In genomic region chrX:88982933-88983332, GRCh38 we compare ENCODE assay signal across 19 cellular contexts.
DNase-seq lines count a peak whose midpoint lies in the region; ATAC-seq and TF ChIP-seq lines count a peak whose summit lies in the region.
"Had no signal": no experiment of that assay in that cellular context is flagged by ENCODE, and none has a peak within 500 bp of the region (broad histone marks: within the 10 kb centered on the region; RNA-seq: fewer than 3 reads in every experiment).

No MANE protein-coding gene starts in this region.

- H3K4me1 Mint-ChIP-seq in WTC11 = peaks cover 40% of the 10 kb centered on the region
- H3K4me1 Mint-ChIP-seq in T-cell = no peaks in the 10 kb centered on the region
- H3K4me1 Mint-ChIP-seq: CD14-positive monocyte had no signal

- no peaks in the 10 kb centered on the region for H3K9me3 ChIP-seq in HUES48 (ENCODE audit: control insufficient read depth, insufficient read depth, low read length)
- no peaks in the 10 kb centered on the region for H3K9me3 ChIP-seq in iPS-18a (ENCODE audit: control insufficient read depth, low read depth, low read length)
- H3K9me3 ChIP-seq in upper lobe of right lung = no peaks in the 10 kb centered on the region

- peak overlapping the region; percentile 97 for H3K27ac Mint-ChIP-seq in WTC11
- H3K27ac Mint-ChIP-seq in T-cell = no peak overlapping the region
- H3K27ac Mint-ChIP-seq: CD14-positive monocyte; CD8-positive, alpha-beta T cell; HFFc6 had no signal

- H3K9me3 Mint-ChIP-seq in WTC11 = no peaks in the 10 kb centered on the region
- H3K9me3 Mint-ChIP-seq in T-cell = no peaks in the 10 kb centered on the region
- H3K9me3 Mint-ChIP-seq: CD8-positive, alpha-beta T cell had no signal

- CTCF ChIA-PET in WTC11 (lab: Charles Lee) = no interaction called here
- CTCF ChIA-PET in T-cell (lab: Charles Lee) = no interaction called here

- ATAC-seq in WTC11 (peak; percentile 57; the same call in 1 of the 2 replicates), upper lobe of right lung (no peak), Right ventricle myocardium superior (ENCODE audit: poor library complexity) (no peak), T-cell (replicated peaks in 1 of 4) (no peak)
- ATAC-seq: CD8-positive, alpha-beta T cell had no signal

- intact Hi-C loops in upper lobe of right lung (cut with DNase I) (no loop called here), Right ventricle myocardium superior (cut with DNase I) (no loop called here)

- DNase-seq in ELF-1 (ENCODE audit: low read depth, low spot score) = peak; percentile 65
- DNase-seq in WTC11 (ENCODE audit: low spot score) = no peak
- no peak for DNase-seq in cerebellum (ENCODE audit: low spot score)
- no peak for DNase-seq in upper lobe of right lung
- DNase-seq in Right ventricle myocardium superior = no peak
- DNase-seq in T-cell = no peak
- DNase-seq: CD8-positive, alpha-beta T cell; COR-L47; DMS153; DMS79 treated with DMSO at 0.1 percent for 48 hours; EL; GF-D8; GM23248; HCEC 1CT; HFFc6 had no signal

- H3K36me3 ChIP-seq in HUES48 (ENCODE audit: control insufficient read depth, insufficient read depth, low read length) = no peaks in the 10 kb centered on the region
- H3K36me3 ChIP-seq in iPS-18a (ENCODE audit: control insufficient read depth, low read depth, low read length) = no peaks in the 10 kb centered on the region
- H3K36me3 ChIP-seq in upper lobe of right lung = no peaks in the 10 kb centered on the region

- TF ChIP-seq CTCF in WTC11 (IDR thresholded peaks at IDR 0.05) (no peak), upper lobe of right lung (IDR thresholded peaks at IDR 0.05) (no peak)

- H3K36me3 Mint-ChIP-seq in WTC11 (no peaks in the 10 kb centered on the region), T-cell (no peaks in the 10 kb centered on the region)
- H3K36me3 Mint-ChIP-seq: CD14-positive monocyte; CD8-positive, alpha-beta T cell had no signal

- no peaks in the 10 kb centered on the region for H3K27me3 ChIP-seq in HUES48 (ENCODE audit: control insufficient read depth, insufficient read depth, low read length)
- no peaks in the 10 kb centered on the region for H3K27me3 ChIP-seq in iPS-18a (ENCODE audit: control insufficient read depth, insufficient read depth, low read length)
- H3K27me3 ChIP-seq in upper lobe of right lung = no peaks in the 10 kb centered on the region

- H3K4me1 ChIP-seq in HUES48 (ENCODE audit: control insufficient read depth, insufficient read depth, low read length) (peaks cover 45% of the 10 kb centered on the region), iPS-18a (ENCODE audit: control insufficient read depth, low read depth, low read length) (peaks cover 36% of the 10 kb centered on the region), upper lobe of right lung (no peaks in the 10 kb centered on the region)

- H3K9ac ChIP-seq in HUES48 (ENCODE audit: low read depth, low read length) = peak overlapping the region; percentile 55
- H3K9ac ChIP-seq in iPS-18a (ENCODE audit: low read length) = peak overlapping the region; percentile 63
- H3K9ac ChIP-seq: GM23248 had no signal

- no peak overlapping the region for H3K4me3 ChIP-seq in HUES48 (ENCODE audit: low read depth, low read length)
- peak overlapping the region; percentile 8 for H3K4me3 ChIP-seq in iPS-18a (ENCODE audit: low read length)
- H3K4me3 ChIP-seq in upper lobe of right lung = no peak overlapping the region
- H3K4me3 ChIP-seq: GM23248 had no signal

- H3K4me3 Mint-ChIP-seq in WTC11 (peak overlapping the region; percentile 34), T-cell (no peak overlapping the region)
- H3K4me3 Mint-ChIP-seq: CD14-positive monocyte; CD8-positive, alpha-beta T cell; HFFc6 had no signal

- H3K27me3 Mint-ChIP-seq in WTC11 (ENCODE audit: low read depth) (no peaks in the 10 kb centered on the region), T-cell (peaks cover 0 to 4% of the 10 kb centered on the region in 2 donors)

- H3K27ac ChIP-seq in HUES48 (ENCODE audit: low read depth, low read length) = peak overlapping the region; percentile 81
- H3K27ac ChIP-seq in iPS-18a (ENCODE audit: low read length) = peak overlapping the region; percentile 89
- no peak overlapping the region for H3K27ac ChIP-seq in upper lobe of right lung
- H3K27ac ChIP-seq: 22Rv1, GM23248 had no signal

- POLR2A ChIA-PET in WTC11 (lab: Charles Lee) = no interaction called here
- POLR2A ChIA-PET in T-cell (lab: Charles Lee) = no interaction called here

TF ChIP-seq in WTC11, 78 proteins besides CTCF, POLR2A, EP300 and RAD21:
- TF ChIP-seq ZNF423 (CRISPR knock-in tag; IDR thresholded peaks at IDR 0.05) (no peak), IRF1 (CRISPR knock-in tag; IDR thresholded peaks at IDR 0.05) (no peak), NR2C2 (CRISPR knock-in tag; IDR thresholded peaks at IDR 0.05) (no peak), ZNF317 (CRISPR knock-in tag; IDR thresholded peaks at IDR 0.05; ENCODE audit: borderline replicate concordance, low read depth) (no peak), CREM (CRISPR knock-in tag; IDR thresholded peaks at IDR 0.05) (no peak), JUN (CRISPR knock-in tag; IDR thresholded peaks at IDR 0.05) (no peak), RORB (CRISPR knock-in tag; IDR thresholded peaks at IDR 0.05) (no peak), SP1 (CRISPR knock-in tag; conservative IDR thresholded peaks at IDR 0.05) (no peak), KAT7 (CRISPR knock-in tag; IDR thresholded peaks at IDR 0.05; ENCODE audit: borderline replicate concordance) (no peak), ZNF396 (CRISPR knock-in tag; IDR thresholded peaks at IDR 0.05; ENCODE audit: borderline replicate concordance) (no peak), FOXJ3 (CRISPR knock-in tag; IDR thresholded peaks at IDR 0.05; ENCODE audit: borderline replicate concordance) (no peak)
- TF ChIP-seq, protein P1, sequence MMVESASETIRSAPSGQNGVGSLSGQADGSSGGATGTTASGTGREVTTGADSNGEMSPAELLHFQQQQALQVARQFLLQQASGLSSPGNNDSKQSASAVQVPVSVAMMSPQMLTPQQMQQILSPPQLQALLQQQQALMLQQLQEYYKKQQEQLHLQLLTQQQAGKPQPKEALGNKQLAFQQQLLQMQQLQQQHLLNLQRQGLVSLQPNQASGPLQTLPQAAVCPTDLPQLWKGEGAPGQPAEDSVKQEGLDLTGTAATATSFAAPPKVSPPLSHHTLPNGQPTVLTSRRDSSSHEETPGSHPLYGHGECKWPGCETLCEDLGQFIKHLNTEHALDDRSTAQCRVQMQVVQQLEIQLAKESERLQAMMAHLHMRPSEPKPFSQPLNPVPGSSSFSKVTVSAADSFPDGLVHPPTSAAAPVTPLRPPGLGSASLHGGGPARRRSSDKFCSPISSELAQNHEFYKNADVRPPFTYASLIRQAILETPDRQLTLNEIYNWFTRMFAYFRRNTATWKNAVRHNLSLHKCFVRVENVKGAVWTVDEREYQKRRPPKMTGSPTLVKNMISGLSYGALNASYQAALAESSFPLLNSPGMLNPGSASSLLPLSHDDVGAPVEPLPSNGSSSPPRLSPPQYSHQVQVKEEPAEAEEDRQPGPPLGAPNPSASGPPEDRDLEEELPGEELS (CRISPR knock-in tag; IDR thresholded peaks at IDR 0.05) = no peak
- TF ChIP-seq, protein P2, sequence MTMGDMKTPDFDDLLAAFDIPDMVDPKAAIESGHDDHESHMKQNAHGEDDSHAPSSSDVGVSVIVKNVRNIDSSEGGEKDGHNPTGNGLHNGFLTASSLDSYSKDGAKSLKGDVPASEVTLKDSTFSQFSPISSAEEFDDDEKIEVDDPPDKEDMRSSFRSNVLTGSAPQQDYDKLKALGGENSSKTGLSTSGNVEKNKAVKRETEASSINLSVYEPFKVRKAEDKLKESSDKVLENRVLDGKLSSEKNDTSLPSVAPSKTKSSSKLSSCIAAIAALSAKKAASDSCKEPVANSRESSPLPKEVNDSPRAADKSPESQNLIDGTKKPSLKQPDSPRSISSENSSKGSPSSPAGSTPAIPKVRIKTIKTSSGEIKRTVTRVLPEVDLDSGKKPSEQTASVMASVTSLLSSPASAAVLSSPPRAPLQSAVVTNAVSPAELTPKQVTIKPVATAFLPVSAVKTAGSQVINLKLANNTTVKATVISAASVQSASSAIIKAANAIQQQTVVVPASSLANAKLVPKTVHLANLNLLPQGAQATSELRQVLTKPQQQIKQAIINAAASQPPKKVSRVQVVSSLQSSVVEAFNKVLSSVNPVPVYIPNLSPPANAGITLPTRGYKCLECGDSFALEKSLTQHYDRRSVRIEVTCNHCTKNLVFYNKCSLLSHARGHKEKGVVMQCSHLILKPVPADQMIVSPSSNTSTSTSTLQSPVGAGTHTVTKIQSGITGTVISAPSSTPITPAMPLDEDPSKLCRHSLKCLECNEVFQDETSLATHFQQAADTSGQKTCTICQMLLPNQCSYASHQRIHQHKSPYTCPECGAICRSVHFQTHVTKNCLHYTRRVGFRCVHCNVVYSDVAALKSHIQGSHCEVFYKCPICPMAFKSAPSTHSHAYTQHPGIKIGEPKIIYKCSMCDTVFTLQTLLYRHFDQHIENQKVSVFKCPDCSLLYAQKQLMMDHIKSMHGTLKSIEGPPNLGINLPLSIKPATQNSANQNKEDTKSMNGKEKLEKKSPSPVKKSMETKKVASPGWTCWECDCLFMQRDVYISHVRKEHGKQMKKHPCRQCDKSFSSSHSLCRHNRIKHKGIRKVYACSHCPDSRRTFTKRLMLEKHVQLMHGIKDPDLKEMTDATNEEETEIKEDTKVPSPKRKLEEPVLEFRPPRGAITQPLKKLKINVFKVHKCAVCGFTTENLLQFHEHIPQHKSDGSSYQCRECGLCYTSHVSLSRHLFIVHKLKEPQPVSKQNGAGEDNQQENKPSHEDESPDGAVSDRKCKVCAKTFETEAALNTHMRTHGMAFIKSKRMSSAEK (CRISPR knock-in tag; IDR thresholded peaks at IDR 0.05; ENCODE audit: borderline replicate concordance) = no peak
